ENCODE assay signal across 21 cellular contexts in the genomic region with DNA sequence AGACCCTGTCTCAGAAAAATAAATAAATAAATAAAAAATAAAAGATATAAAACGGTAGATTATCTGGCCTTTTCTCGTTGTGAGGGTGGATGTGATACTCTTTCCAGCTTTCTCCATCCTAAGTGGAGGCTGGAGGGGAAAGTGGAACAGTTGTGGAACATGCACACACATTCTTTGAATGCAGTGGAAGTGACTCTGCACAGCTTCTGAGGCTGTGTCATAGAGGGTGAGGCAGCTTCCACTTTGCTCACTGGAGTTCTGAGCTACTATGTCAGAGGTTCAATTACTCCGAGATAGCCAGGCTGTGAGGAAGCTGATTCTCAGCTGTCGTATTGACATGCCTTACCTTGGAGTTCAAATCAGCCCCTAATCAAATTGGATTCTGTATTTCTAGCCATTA.
DNase-seq lines count a peak whose midpoint lies in the region; ATAC-seq and TF ChIP-seq lines count a peak whose summit lies in the region.
"Had no signal": no experiment of that assay in that cellular context is flagged by ENCODE, and none has a peak within 500 bp of the region (broad histone marks: within the 10 kb centered on the region; RNA-seq: fewer than 3 reads in every experiment).

No MANE protein-coding gene starts in this region.

- H4K8ac ChIP-seq in trophoblast cell (ENCODE audit: low read depth, low read length): no peak overlapping the region

- no peak overlapping the region for H2AFZ ChIP-seq in trophoblast cell (ENCODE audit: insufficient read depth, low read length, poor library complexity)
- H2AFZ ChIP-seq in GM23338: no peak overlapping the region

- no peak overlapping the region for H2BK5ac ChIP-seq in trophoblast cell (ENCODE audit: low read depth, low read length, poor library complexity)

- H3K27me3 Mint-ChIP-seq in GM23338 (ENCODE audit: insufficient read depth, low read depth, poor library complexity): peaks cover 6% of the 10 kb centered on the region

- peak; percentile 65 for ATAC-seq in RWPE2 (ENCODE audit: low read depth)
- no peak for ATAC-seq in GM23338
- ATAC-seq in GM21381 (IDR thresholded peaks at IDR 0.05; ENCODE audit: unreplicated experiment): no peak
- ATAC-seq: activated T-cell treated with anti-CD3 and anti-CD28 coated beads, Interleukin-2, amount 50 U/mL, for 4 hours had no signal

- H3K4me2 ChIP-seq in trophoblast cell (ENCODE audit: low read length) (no peak overlapping the region), GM23338 (no peak overlapping the region)

- no peak overlapping the region for H2BK12ac ChIP-seq in trophoblast cell (ENCODE audit: low read length)

- H3K9me3 Mint-ChIP-seq in GM23338: no peaks in the 10 kb centered on the region
- H3K9me3 Mint-ChIP-seq: activated CD4-positive, alpha-beta memory T cell treated with anti-CD3 and anti-CD28 coated beads, Interleukin-2, amount 10 ng/mL, durations not matched to agents 7 days and 5 days had no signal

- H4K20me1 ChIP-seq in GM23338 (replicated peaks; ENCODE audit: insufficient read depth): no peaks in the 10 kb centered on the region

- no peak overlapping the region for H2AK5ac ChIP-seq in trophoblast cell (ENCODE audit: low read length)

- no peaks in the 10 kb centered on the region for H3F3A ChIP-seq in GM23338 (replicated peaks; ENCODE audit: low read depth)

- no peak overlapping the region for H3K14ac ChIP-seq in trophoblast cell (ENCODE audit: low read length)

- DNase-seq in GM03348 (ENCODE audit: low spot score): peak; percentile 77
- DNase-seq in RWPE2 (ENCODE audit: low spot score): no peak
- DNase-seq in fibroblast of gingiva (ENCODE audit: low read depth): peak; percentile 19
- peak; percentile 82 to 90 for DNase-seq in trophoblast cell
- DNase-seq in GM23338 (ENCODE audit: low spot score): no peak
- DNase-seq in epidermal melanocyte (ENCODE audit: insufficient read length, low spot score): no peak
- no peak for DNase-seq in BE2C
- DNase-seq: activated CD4-positive, alpha-beta memory T cell treated with anti-CD3 and anti-CD28 coated beads, Interleukin-2, amount 10 ng/mL, durations not matched to agents 7 days and 5 days; activated naive CD8-positive, alpha-beta T cell treated with anti-CD3 and anti-CD28 coated beads, Interleukin-2, amount 10 ng/mL, durations not matched to agents 7 days and 5 days; activated T-cell treated with anti-CD3 and anti-CD28 coated beads, Interleukin-2, amount 50 U/mL, for 4 hours; cerebellar nuclear complex; glutamatergic neuron; Karpas-422; NCI-H1417 had no signal

- H3K23ac ChIP-seq in trophoblast cell (ENCODE audit: low read length): no peak overlapping the region

- H3K4me1 Mint-ChIP-seq in GM23338: no peaks in the 10 kb centered on the region
- H3K4me1 Mint-ChIP-seq: activated CD4-positive, alpha-beta memory T cell treated with anti-CD3 and anti-CD28 coated beads, Interleukin-2, amount 10 ng/mL, durations not matched to agents 7 days and 5 days; activated naive CD8-positive, alpha-beta T cell treated with anti-CD3 and anti-CD28 coated beads, Interleukin-2, amount 10 ng/mL, durations not matched to agents 7 days and 5 days; memory B cell had no signal

- H3K4me1 ChIP-seq in RWPE2 (ENCODE audit: insufficient read depth, poor library complexity, severe bottlenecking) (no peaks in the 10 kb centered on the region), trophoblast cell (ENCODE audit: control insufficient read depth in 1 of 2, insufficient read depth in 2 of 2, low read length in 2 of 2) (no peaks in the 10 kb centered on the region), GM23338 (ENCODE audit: insufficient read depth) (no peaks in the 10 kb centered on the region), BE2C (no peaks in the 10 kb centered on the region)
- H3K4me1 ChIP-seq: spleen had no signal

- H3K27ac ChIP-seq in RWPE2 (ENCODE audit: poor library complexity, severe bottlenecking) (no peak overlapping the region), trophoblast cell (ENCODE audit: low read depth, low read length) (no peak overlapping the region), GM23338 (ENCODE audit: low read depth) (no peak overlapping the region)
- H3K27ac ChIP-seq: C4-2B, RWPE1, spleen, VCaP had no signal

- H3K27me3 ChIP-seq in RWPE2 (ENCODE audit: insufficient read depth, poor library complexity, severe bottlenecking) (peaks cover 8% of the 10 kb centered on the region), trophoblast cell (ENCODE audit: insufficient read depth, low read length) (no peaks in the 10 kb centered on the region), GM23338 (ENCODE audit: insufficient read depth) (no peaks in the 10 kb centered on the region), BE2C (no peaks in the 10 kb centered on the region)

- H4K91ac ChIP-seq in trophoblast cell (ENCODE audit: low read depth, low read length): no peak overlapping the region

- H3K79me1 ChIP-seq in trophoblast cell (ENCODE audit: low read length): no peaks in the 10 kb centered on the region

- H3K36me3 ChIP-seq in RWPE2 (ENCODE audit: low read depth): no peaks in the 10 kb centered on the region
- H3K36me3 ChIP-seq in trophoblast cell (ENCODE audit: control insufficient read depth in 1 of 2, insufficient read depth in 2 of 2, low read length in 2 of 2): no peaks in the 10 kb centered on the region
- no peaks in the 10 kb centered on the region for H3K36me3 ChIP-seq in GM23338 (ENCODE audit: insufficient read depth)
- no peaks in the 10 kb centered on the region for H3K36me3 ChIP-seq in BE2C
- H3K36me3 ChIP-seq: spleen had no signal

- H3K4me3 Mint-ChIP-seq in GM23338: no peak overlapping the region
- H3K4me3 Mint-ChIP-seq: activated CD4-positive, alpha-beta memory T cell treated with anti-CD3 and anti-CD28 coated beads, Interleukin-2, amount 10 ng/mL, durations not matched to agents 7 days and 5 days; activated naive CD8-positive, alpha-beta T cell treated with anti-CD3 and anti-CD28 coated beads, Interleukin-2, amount 10 ng/mL, durations not matched to agents 7 days and 5 days; activated T-cell treated with anti-CD3 and anti-CD28 coated beads, Interleukin-2, amount 50 U/mL, for 4 hours; memory B cell; nephron had no signal

- no peak overlapping the region for H2BK120ac ChIP-seq in trophoblast cell (ENCODE audit: insufficient read depth, low read length, poor library complexity)

- no peak overlapping the region for H3K27ac Mint-ChIP-seq in GM23338
- H3K27ac Mint-ChIP-seq: activated CD4-positive, alpha-beta memory T cell treated with anti-CD3 and anti-CD28 coated beads, Interleukin-2, amount 10 ng/mL, durations not matched to agents 7 days and 5 days; activated naive CD8-positive, alpha-beta T cell treated with anti-CD3 and anti-CD28 coated beads, Interleukin-2, amount 10 ng/mL, durations not matched to agents 7 days and 5 days; memory B cell; nephron had no signal

- no peak overlapping the region for H3K9ac ChIP-seq in trophoblast cell (ENCODE audit: low read length)

- no peak for TF ChIP-seq CTCF in RWPE2 (IDR thresholded peaks at IDR 0.05; ENCODE audit: poor library complexity, severe bottlenecking)
- no peak for TF ChIP-seq CTCF in GM23338 (conservative IDR thresholded peaks at IDR 0.05; ENCODE audit: low read depth in 2 of 2)
- TF ChIP-seq CTCF in BE2C (IDR thresholded peaks at IDR 0.05; ENCODE audit: low read depth, low read length): no peak

- H3K9me3 ChIP-seq in RWPE2 (ENCODE audit: severe bottlenecking) (no peaks in the 10 kb centered on the region), trophoblast cell (ENCODE audit: insufficient read depth, low read depth, low read length) (peaks cover 4% of the 10 kb centered on the region), BE2C (no peaks in the 10 kb centered on the region)

- H3K36me3 Mint-ChIP-seq in GM23338 (ENCODE audit: low read depth): no peaks in the 10 kb centered on the region
- H3K36me3 Mint-ChIP-seq: activated naive CD8-positive, alpha-beta T cell treated with anti-CD3 and anti-CD28 coated beads, Interleukin-2, amount 10 ng/mL, durations not matched to agents 7 days and 5 days had no signal

- H3K4me3 ChIP-seq in RWPE2 (ENCODE audit: severe bottlenecking) (no peak overlapping the region), trophoblast cell (ENCODE audit: low read depth, low read length) (no peak overlapping the region), GM23338 (no peak overlapping the region), BE2C (ENCODE audit: low read depth, low read length) (no peak overlapping the region)
- H3K4me3 ChIP-seq: spleen had no signal

- H3K18ac ChIP-seq in trophoblast cell (ENCODE audit: low read length): no peak overlapping the region

- no CpG with 5 or more reads among the region's 4 CpGs for WGBS in trophoblast cell (ENCODE audit: extremely low coverage, insufficient coverage, insufficient read length)

- H3K79me2 ChIP-seq in trophoblast cell (ENCODE audit: control insufficient read depth, insufficient read depth, low read length, poor library complexity): no peaks in the 10 kb centered on the region
- no peaks in the 10 kb centered on the region for H3K79me2 ChIP-seq in GM23338 (replicated peaks; ENCODE audit: insufficient read depth)

- H3K9me2 ChIP-seq in GM23338 (ENCODE audit: insufficient read depth): no peaks in the 10 kb centered on the region

- H3K4ac ChIP-seq in trophoblast cell (ENCODE audit: low read depth, low read length): no peak overlapping the region

- no peak overlapping the region for H4K12ac ChIP-seq in trophoblast cell (ENCODE audit: low read depth, low read length)

TF ChIP-seq in GM23338, 12 proteins besides CTCF, POLR2A, EP300 and RAD21 (continues in another document):
- TF ChIP-seq, protein P1, sequence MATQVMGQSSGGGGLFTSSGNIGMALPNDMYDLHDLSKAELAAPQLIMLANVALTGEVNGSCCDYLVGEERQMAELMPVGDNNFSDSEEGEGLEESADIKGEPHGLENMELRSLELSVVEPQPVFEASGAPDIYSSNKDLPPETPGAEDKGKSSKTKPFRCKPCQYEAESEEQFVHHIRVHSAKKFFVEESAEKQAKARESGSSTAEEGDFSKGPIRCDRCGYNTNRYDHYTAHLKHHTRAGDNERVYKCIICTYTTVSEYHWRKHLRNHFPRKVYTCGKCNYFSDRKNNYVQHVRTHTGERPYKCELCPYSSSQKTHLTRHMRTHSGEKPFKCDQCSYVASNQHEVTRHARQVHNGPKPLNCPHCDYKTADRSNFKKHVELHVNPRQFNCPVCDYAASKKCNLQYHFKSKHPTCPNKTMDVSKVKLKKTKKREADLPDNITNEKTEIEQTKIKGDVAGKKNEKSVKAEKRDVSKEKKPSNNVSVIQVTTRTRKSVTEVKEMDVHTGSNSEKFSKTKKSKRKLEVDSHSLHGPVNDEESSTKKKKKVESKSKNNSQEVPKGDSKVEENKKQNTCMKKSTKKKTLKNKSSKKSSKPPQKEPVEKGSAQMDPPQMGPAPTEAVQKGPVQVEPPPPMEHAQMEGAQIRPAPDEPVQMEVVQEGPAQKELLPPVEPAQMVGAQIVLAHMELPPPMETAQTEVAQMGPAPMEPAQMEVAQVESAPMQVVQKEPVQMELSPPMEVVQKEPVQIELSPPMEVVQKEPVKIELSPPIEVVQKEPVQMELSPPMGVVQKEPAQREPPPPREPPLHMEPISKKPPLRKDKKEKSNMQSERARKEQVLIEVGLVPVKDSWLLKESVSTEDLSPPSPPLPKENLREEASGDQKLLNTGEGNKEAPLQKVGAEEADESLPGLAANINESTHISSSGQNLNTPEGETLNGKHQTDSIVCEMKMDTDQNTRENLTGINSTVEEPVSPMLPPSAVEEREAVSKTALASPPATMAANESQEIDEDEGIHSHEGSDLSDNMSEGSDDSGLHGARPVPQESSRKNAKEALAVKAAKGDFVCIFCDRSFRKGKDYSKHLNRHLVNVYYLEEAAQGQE (IDR thresholded peaks at IDR 0.05; ENCODE audit: unreplicated experiment): no peak

Comparison
In these comparisons a context has a peak if more than half of its experiments do, and no peak if none do; other contexts are left out.
1. DNase-seq: peak in GM03348 (single experiment), fibroblast of gingiva (single experiment) and trophoblast cell (2 of 2); none in RWPE2 (single experiment), GM23338 (single experiment), epidermal melanocyte (single experiment) and BE2C (single experiment).